Comparison of ENCODE assay signal across 1 cellular context in genomic region chr4:128159967-128160366, GRCh38.
TF ChIP-seq lines count a peak whose summit lies in the region.

No MANE protein-coding gene starts in this region.

TF ChIP-seq in H1, 55 proteins besides CTCF, POLR2A, EP300 and RAD21:
- TF ChIP-seq SIX5 (IDR thresholded peaks at IDR 0.05; ENCODE audit: low read depth, low read length) (no peak), ASH2L (IDR thresholded peaks at IDR 0.05; ENCODE audit: low read length) (no peak), SP4 (IDR thresholded peaks at IDR 0.05; ENCODE audit: low read length) (no peak), BRCA1 (IDR thresholded peaks at IDR 0.05; ENCODE audit: low read depth, low read length) (no peak), HDAC6 (IDR thresholded peaks at IDR 0.05; ENCODE audit: low read depth, low read length) (no peak), RBBP5 (IDR thresholded peaks at IDR 0.05; ENCODE audit: borderline replicate concordance, low read depth, low read length) (no peak), HDAC2 (IDR thresholded peaks at IDR 0.05; ENCODE audit: borderline replicate concordance in 1 of 2, low read depth in 2 of 2, low read length in 2 of 2) (no peak), FOSL1 (IDR thresholded peaks at IDR 0.05; ENCODE audit: insufficient read depth, low read depth, low read length) (no peak), BCL11A (IDR thresholded peaks at IDR 0.05; ENCODE audit: low read depth in 2 of 2, low read length in 2 of 2) (no peak), SIRT6 (IDR thresholded peaks at IDR 0.05; ENCODE audit: low read length) (no peak), RNF2 (IDR thresholded peaks at IDR 0.05; ENCODE audit: borderline replicate concordance, low read depth, low read length, missing control alignments, poor library complexity, severe bottlenecking) (no peak), GABPA (IDR thresholded peaks at IDR 0.05; ENCODE audit: borderline replicate concordance, insufficient read depth, low read length) (no peak), BACH1 (IDR thresholded peaks at IDR 0.05; ENCODE audit: low read length) (no peak), RXRA (IDR thresholded peaks at IDR 0.05; ENCODE audit: insufficient read depth, low read depth, low read length) (no peak), ATF2 (IDR thresholded peaks at IDR 0.05; ENCODE audit: low read length) (no peak), SP1 (IDR thresholded peaks at IDR 0.05; ENCODE audit: low read depth, low read length) (no peak)
- TF ChIP-seq, protein P1, sequence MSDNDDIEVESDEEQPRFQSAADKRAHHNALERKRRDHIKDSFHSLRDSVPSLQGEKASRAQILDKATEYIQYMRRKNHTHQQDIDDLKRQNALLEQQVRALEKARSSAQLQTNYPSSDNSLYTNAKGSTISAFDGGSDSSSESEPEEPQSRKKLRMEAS (IDR thresholded peaks at IDR 0.05), result no peak
